ENCODE assay signal across 20 cellular contexts in the genomic region with DNA sequence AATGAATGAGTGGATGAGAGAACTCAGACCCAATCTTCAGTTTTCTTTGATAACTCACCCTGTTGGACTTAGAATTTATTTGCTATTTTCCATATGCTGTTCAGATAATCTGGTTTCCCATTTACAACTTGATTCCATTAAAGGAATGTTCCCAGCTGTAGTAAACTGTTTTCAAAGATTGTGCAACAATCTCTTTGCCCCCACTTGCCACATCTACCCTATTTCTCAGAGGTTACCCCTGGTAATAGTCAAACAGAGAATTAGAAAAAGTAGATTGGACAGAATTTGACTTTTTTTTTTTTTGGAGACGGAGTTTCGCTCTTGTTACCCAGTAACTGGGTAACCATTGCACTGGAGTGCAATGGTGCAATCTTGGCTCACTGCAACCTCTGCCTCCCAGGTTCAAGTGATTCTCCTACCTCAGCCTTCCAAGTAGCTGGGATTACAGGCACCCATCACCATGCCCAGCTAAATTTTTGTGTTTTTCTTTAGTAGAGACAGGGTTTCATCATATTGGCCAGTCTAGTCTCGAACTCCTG.
DNase-seq lines count a peak whose midpoint lies in the region; ATAC-seq, FAIRE-seq and TF ChIP-seq lines count a peak whose summit lies in the region.
"Had no signal": no experiment of that assay in that cellular context is flagged by ENCODE, and none has a peak within 500 bp of the region (broad histone marks: within the 10 kb centered on the region; RNA-seq: fewer than 3 reads in every experiment).

No MANE protein-coding gene starts in this region.

- no peak for DNase-seq in IMR-90
- no peak for DNase-seq in SK-N-MC (ENCODE audit: low read depth, low spot score)
- no peak for DNase-seq in H1 (ENCODE audit: low read depth in 1 of 2, low spot score in 2 of 2)
- DNase-seq in HepG2 (ENCODE audit: low spot score): no peak
- DNase-seq in DMS 273 treated with DMSO at 0.1 percent for 48 hours (lab: John Stamatoyannopoulos, UW): no peak
- no peak for DNase-seq in activated T-helper 1 cell treated with anti-CD3 and anti-CD28 coated beads, Interleukin-12 subunit alpha, Interleukin-12 subunit beta, Interleukin-2, Interleukin-4 antibody, amounts not matched to agents 30 ng/mL and 10 ng/mL and 1 ng/mL, durations not matched to agents 14 hours and 24 hours and 36 hours (ENCODE audit: low spot score)
- no peak for DNase-seq in esophagus squamous epithelium (lab: John Stamatoyannopoulos, UW)
- DNase-seq in RKO (ENCODE audit: low spot score): no peak
- DNase-seq: ACHN; BE2C; C1 segment of cervical spinal cord; Caco-2; CD4-positive, CD25-positive, alpha-beta regulatory T cell; DMS79 treated with DMSO at 0.1 percent for 48 hours; GF-D8; GOT3; H9; KG1 had no signal

- in situ Hi-C loops in IMR-90 (cut with MboI; ENCODE audit: low sequenced_read_pairs) (no loop called here), HepG2 (cut with HindIII; ENCODE audit: extremely low pct_ligation_motif_present, low pct_unique_long_range_greater_than_20kb) (no loop called here)

- no peak overlapping the region for H2BK15ac ChIP-seq in IMR-90 (ENCODE audit: low read depth, low read length)
- no peak overlapping the region for H2BK15ac ChIP-seq in H1 (ENCODE audit: low read length)

- H3K9me3 Mint-ChIP-seq in activated T-helper 1 cell treated with anti-CD3 and anti-CD28 coated beads, Interleukin-12 subunit alpha, Interleukin-12 subunit beta, Interleukin-2, Interleukin-4 antibody, amounts not matched to agents 30 ng/mL and 10 ng/mL and 1 ng/mL, durations not matched to agents 14 hours and 24 hours and 36 hours: no peaks in the 10 kb centered on the region
- H3K9me3 Mint-ChIP-seq: H9 had no signal

- no peaks in the 10 kb centered on the region for H3K9me1 ChIP-seq in IMR-90 (ENCODE audit: insufficient read depth, low read length)

- TF ChIP-seq CTCF in IMR-90 (conservative IDR thresholded peaks at IDR 0.05; ENCODE audit: low read depth, low read length) (no peak), H1 (IDR thresholded peaks at IDR 0.05; ENCODE audit: control extremely low read depth in 1 of 3, insufficient read depth in 1 of 3, low read depth in 1 of 3, low read length in 3 of 3) (no peak), HepG2 (CRISPR knock-in tag; IDR thresholded peaks at IDR 0.05) (no peak), esophagus squamous epithelium (IDR thresholded peaks at IDR 0.05) (no peak)

- H3K4me1 Mint-ChIP-seq in activated T-helper 1 cell treated with anti-CD3 and anti-CD28 coated beads, Interleukin-12 subunit alpha, Interleukin-12 subunit beta, Interleukin-2, Interleukin-4 antibody, amounts not matched to agents 30 ng/mL and 10 ng/mL and 1 ng/mL, durations not matched to agents 14 hours and 24 hours and 36 hours (ENCODE audit: low read depth): no peaks in the 10 kb centered on the region
- H3K4me1 Mint-ChIP-seq: CD4-positive, CD25-positive, alpha-beta regulatory T cell; IgD-negative memory B cell had no signal

- H2BK5ac ChIP-seq in IMR-90 (ENCODE audit: low read depth, low read length, poor library complexity, severe bottlenecking) (no peak overlapping the region), H1 (ENCODE audit: low read depth, low read length) (no peak overlapping the region)

- H3K79me2 ChIP-seq in H1 (ENCODE audit: control insufficient read depth in 1 of 2, insufficient read depth in 2 of 2, low read length in 2 of 2) (no peaks in the 10 kb centered on the region), HepG2 (ENCODE audit: insufficient read depth, low read length) (no peaks in the 10 kb centered on the region)

- no peaks in the 10 kb centered on the region for H4K20me1 ChIP-seq in IMR-90 (ENCODE audit: insufficient read depth, low read length)
- H4K20me1 ChIP-seq in H1 (replicated peaks in 1 of 2; ENCODE audit: control insufficient read depth in 1 of 2, insufficient read depth in 2 of 2, low read length in 2 of 2): no peaks in the 10 kb centered on the region
- H4K20me1 ChIP-seq in HepG2 (ENCODE audit: insufficient read depth, low read length): no peaks in the 10 kb centered on the region

- H2BK20ac ChIP-seq in IMR-90 (ENCODE audit: low read depth, low read length) (no peak overlapping the region), H1 (ENCODE audit: low read length) (no peak overlapping the region)

- no peak overlapping the region for H3K4me3 Mint-ChIP-seq in activated T-helper 1 cell treated with anti-CD3 and anti-CD28 coated beads, Interleukin-12 subunit alpha, Interleukin-12 subunit beta, Interleukin-2, Interleukin-4 antibody, amounts not matched to agents 30 ng/mL and 10 ng/mL and 1 ng/mL, durations not matched to agents 14 hours and 24 hours and 36 hours
- H3K4me3 Mint-ChIP-seq: CD4-positive, CD25-positive, alpha-beta regulatory T cell; H9; IgD-negative memory B cell had no signal

- H3K27me3 ChIP-seq in IMR-90 (ENCODE audit: control insufficient read depth, insufficient read depth, low read length): peaks cover 15% of the 10 kb centered on the region
- no peaks in the 10 kb centered on the region for H3K27me3 ChIP-seq in H1 (replicated peaks in 1 of 4; ENCODE audit: control insufficient read depth in 3 of 4, extremely low read depth in 1 of 4, insufficient read depth in 3 of 4, low read length in 3 of 4)
- no peaks in the 10 kb centered on the region for H3K27me3 ChIP-seq in HepG2 (ENCODE audit: control insufficient read depth in 1 of 2, insufficient read depth in 2 of 2, low read length in 2 of 2)
- H3K27me3 ChIP-seq in esophagus squamous epithelium: peaks cover 0 to 11% (median 0%) of the 10 kb centered on the region in 4 donors
- H3K27me3 ChIP-seq: BE2C had no signal

- H4K8ac ChIP-seq in IMR-90 (ENCODE audit: low read depth in 2 of 2, low read length in 2 of 2) (no peak overlapping the region), H1 (ENCODE audit: extremely low read depth, insufficient read depth, low read length) (no peak overlapping the region)

- H3K4ac ChIP-seq in IMR-90 (ENCODE audit: low read depth, low read length) (no peak overlapping the region), H1 (replicated peaks; ENCODE audit: insufficient read length, low read depth, low read length) (no peak overlapping the region)

- H2AK5ac ChIP-seq in IMR-90 (ENCODE audit: low read depth, low read length): no peak overlapping the region
- no peak overlapping the region for H2AK5ac ChIP-seq in H1 (ENCODE audit: low read depth, low read length)

- no peak overlapping the region for H4K91ac ChIP-seq in IMR-90 (ENCODE audit: insufficient read depth, low read depth, low read length)
- H4K91ac ChIP-seq in H1 (replicated peaks; ENCODE audit: insufficient read length, low read length): no peak overlapping the region

- H3K23ac ChIP-seq in IMR-90 (ENCODE audit: low read depth, low read length) (no peak overlapping the region), H1 (ENCODE audit: insufficient read length) (no peak overlapping the region)

- H3K4me2 ChIP-seq in IMR-90 (ENCODE audit: low read depth, low read length) (no peak overlapping the region), H1 (ENCODE audit: insufficient read depth in 1 of 2, low read depth in 2 of 2, low read length in 2 of 2) (no peak overlapping the region), HepG2 (ENCODE audit: low read depth, low read length) (no peak overlapping the region)

- H3K9me3 ChIP-seq in IMR-90 (ENCODE audit: control insufficient read depth, insufficient read depth, low read length) (no peaks in the 10 kb centered on the region), SK-N-MC (ENCODE audit: low read depth, low read length) (no peaks in the 10 kb centered on the region), H1 (ENCODE audit: insufficient read depth in 2 of 2, low read depth in 1 of 2, low read length in 1 of 2) (no peaks in the 10 kb centered on the region), HepG2 (ENCODE audit: low read length) (no peaks in the 10 kb centered on the region), esophagus squamous epithelium (no peaks in the 10 kb centered on the region)
- H3K9me3 ChIP-seq: BE2C, Caco-2 had no signal

- H2AFZ ChIP-seq in IMR-90 (replicated peaks; ENCODE audit: low read length, poor library complexity) (no peak overlapping the region), H1 (ENCODE audit: low read length) (no peak overlapping the region), HepG2 (ENCODE audit: low read length) (no peak overlapping the region)

- TF ChIP-seq POLR2A in IMR-90 (IDR thresholded peaks at IDR 0.05; ENCODE audit: low read depth, low read length): no peak
- no peak for TF ChIP-seq POLR2A in H1 (IDR thresholded peaks at IDR 0.05; ENCODE audit: control extremely low read depth in 1 of 2, low read depth in 2 of 2, low read length in 2 of 2)
- TF ChIP-seq POLR2A in HepG2 (IDR thresholded peaks at IDR 0.05; ENCODE audit: insufficient read depth in 1 of 2, low read depth in 2 of 2, low read length in 2 of 2): no peak
- no peak for TF ChIP-seq POLR2A in esophagus squamous epithelium (IDR thresholded peaks at IDR 0.05)

- no peak overlapping the region for H3K56ac ChIP-seq in IMR-90 (ENCODE audit: extremely low read depth, insufficient read depth, low read length)
- no peak overlapping the region for H3K56ac ChIP-seq in H1 (replicated peaks; ENCODE audit: insufficient read length, low read depth, low read length)

- no CpG with 5 or more reads among the region's 3 CpGs for WGBS in IMR-90 (ENCODE audit: extremely low coverage in 2 of 2, insufficient read length in 1 of 2), 2 experiments
- WGBS in H1 (ENCODE audit: extremely low coverage in 1 of 2, insufficient coverage in 1 of 2, insufficient read length in 1 of 2, insufficient replicate concordance in 2 of 2, low coverage in 1 of 2, low lambda C conversion rate in 2 of 2, missing lambda C conversion rate in 1 of 2), 2 experiments: 89% methylated on average over 3 of the region's 3 CpGs; no CpG with 5 or more reads in 1 of the 2 experiments
- WGBS in HepG2 (ENCODE audit: low lambda C conversion rate): 13% methylated on average over 3 of the region's 3 CpGs
- WGBS in esophagus squamous epithelium, 2 donors: 86 to 88% methylated on average over 3 of the region's 3 CpGs

- dilution Hi-C loops in IMR-90 (cut with HindIII; ENCODE audit: low sequenced_read_pairs, unreplicated experiment): no loop called here

- CTCF ChIA-PET in IMR-90 (lab: Yijun Ruan, JAX) (interaction anchor here (0.6 kb wide), 1 partner anchor 281 kb away, joined by 4 read pairs; no protein-coding TSS in a partner anchor), H1 (lab: Charles Lee; ENCODE audit: partially characterized antibody) (no interaction called here), HepG2 (lab: Yijun Ruan, JAX; ENCODE audit: low intra/inter-chr PET ratio, low total read pairs) (no interaction called here)

- peaks cover 18% of the 10 kb centered on the region for H3K27me3 Mint-ChIP-seq in activated T-helper 1 cell treated with anti-CD3 and anti-CD28 coated beads, Interleukin-12 subunit alpha, Interleukin-12 subunit beta, Interleukin-2, Interleukin-4 antibody, amounts not matched to agents 30 ng/mL and 10 ng/mL and 1 ng/mL, durations not matched to agents 14 hours and 24 hours and 36 hours (ENCODE audit: insufficient read depth)

- H3K14ac ChIP-seq in IMR-90 (replicated peaks; ENCODE audit: low read depth, low read length) (no peak overlapping the region), H1 (ENCODE audit: insufficient read length) (no peak overlapping the region)

- H3K36me3 ChIP-seq in IMR-90 (ENCODE audit: control insufficient read depth, insufficient read depth, low read length) (no peaks in the 10 kb centered on the region), SK-N-MC (ENCODE audit: insufficient read depth, low read length) (no peaks in the 10 kb centered on the region), H1 (ENCODE audit: control insufficient read depth in 2 of 4, insufficient read depth in 4 of 4, low read length in 3 of 4) (no peaks in the 10 kb centered on the region), HepG2 (replicated peaks in 1 of 2; ENCODE audit: control insufficient read depth in 1 of 2, insufficient read depth in 2 of 2, low read length in 2 of 2) (no peaks in the 10 kb centered on the region), esophagus squamous epithelium (no peaks in the 10 kb centered on the region)
- H3K36me3 ChIP-seq: BE2C had no signal

- H2BK12ac ChIP-seq in H1 (ENCODE audit: low read depth, low read length): no peak overlapping the region

- FAIRE-seq in H1 (lab: Jason Lieb, UNC) (no peak), HepG2 (lab: Jason Lieb, UNC) (no peak)

- intact Hi-C loops in IMR-90 (cut with micrococcal nuclease): no loop called here
- intact Hi-C loops in HepG2 (cut with micrococcal nuclease; ENCODE audit: unreplicated experiment): no loop called here
- intact Hi-C loops in activated T-helper 1 cell treated with anti-CD3 and anti-CD28 coated beads, Interleukin-12 subunit alpha, Interleukin-12 subunit beta, Interleukin-2, Interleukin-4 antibody, amounts not matched to agents 30 ng/mL and 10 ng/mL and 1 ng/mL, durations not matched to agents 14 hours and 24 hours and 36 hours (cut with micrococcal nuclease): no loop called here
- intact Hi-C loops in esophagus squamous epithelium (cut with DNase I): no loop called here

- no peak overlapping the region for H3K4me3 ChIP-seq in IMR-90 (ENCODE audit: insufficient read depth, low read depth, low read length)
- H3K4me3 ChIP-seq in SK-N-MC: peak overlapping the region; percentile 39
- H3K4me3 ChIP-seq in H1 (ENCODE audit: extremely low read depth in 1 of 4, insufficient read depth in 2 of 4, low read depth in 3 of 4, low read length in 4 of 4): no peak overlapping the region
- no peak overlapping the region for H3K4me3 ChIP-seq in HepG2 (replicated peaks in 1 of 3; ENCODE audit: insufficient read depth in 1 of 3, low read depth in 2 of 3, low read length in 3 of 3)
- no peak overlapping the region for H3K4me3 ChIP-seq in esophagus squamous epithelium

- ATAC-seq in IMR-90 (ENCODE audit: low read depth) (no peak), HepG2 (no peak)

- no peak overlapping the region for H2BK120ac ChIP-seq in IMR-90 (ENCODE audit: low read depth, low read length)
- H2BK120ac ChIP-seq in H1 (replicated peaks; ENCODE audit: low read depth, low read length): no peak overlapping the region

- H3K27ac Mint-ChIP-seq in activated T-helper 1 cell treated with anti-CD3 and anti-CD28 coated beads, Interleukin-12 subunit alpha, Interleukin-12 subunit beta, Interleukin-2, Interleukin-4 antibody, amounts not matched to agents 30 ng/mL and 10 ng/mL and 1 ng/mL, durations not matched to agents 14 hours and 24 hours and 36 hours: no peak overlapping the region
- H3K27ac Mint-ChIP-seq: CD4-positive, CD25-positive, alpha-beta regulatory T cell; H9; IgD-negative memory B cell had no signal

- H3K9ac ChIP-seq in IMR-90 (ENCODE audit: low read depth, low read length) (no peak overlapping the region), SK-N-MC (ENCODE audit: insufficient read length) (no peak overlapping the region), H1 (replicated peaks in 1 of 4; ENCODE audit: extremely low read depth in 1 of 4, low read depth in 3 of 4, low read length in 3 of 4) (no peak overlapping the region), HepG2 (ENCODE audit: insufficient read depth, low read depth, low read length) (no peak overlapping the region)

- H3K4me1 ChIP-seq in IMR-90 (ENCODE audit: control insufficient read depth, insufficient read depth, low read length): no peaks in the 10 kb centered on the region
- no peaks in the 10 kb centered on the region for H3K4me1 ChIP-seq in H1 (replicated peaks in 1 of 4; ENCODE audit: control insufficient read depth in 3 of 4, insufficient read depth in 4 of 4, low read length in 3 of 4)
- H3K4me1 ChIP-seq in HepG2 (ENCODE audit: insufficient read depth, low read length): no peaks in the 10 kb centered on the region
- no peaks in the 10 kb centered on the region for H3K4me1 ChIP-seq in esophagus squamous epithelium
- H3K4me1 ChIP-seq: BE2C, Caco-2 had no signal

- POLR2A ChIA-PET in IMR-90 (lab: Charles Lee; ENCODE audit: unreplicated experiment) (no interaction called here), H1 (lab: Charles Lee; ENCODE audit: partially characterized antibody) (no interaction called here), HepG2 (lab: Yijun Ruan, JAX) (no interaction called here)

- H3K18ac ChIP-seq in IMR-90 (ENCODE audit: low read depth, low read length): no peak overlapping the region
- H3K18ac ChIP-seq in H1 (ENCODE audit: extremely low read depth, low read length): no peak overlapping the region

- BruUV-seq in IMR-90 (replicated peaks; lab: Mats Ljungman, UMichigan) (no TSS peak), HepG2 (replicated peaks; lab: Mats Ljungman, UMichigan) (no TSS peak)

- no peaks in the 10 kb centered on the region for H3K23me2 ChIP-seq in H1 (ENCODE audit: low read depth, low read length)

- no peak overlapping the region for H2AK9ac ChIP-seq in IMR-90 (replicated peaks; ENCODE audit: low read depth, low read length, poor library complexity)

- H4K5ac ChIP-seq in IMR-90 (ENCODE audit: low read depth, low read length) (no peak overlapping the region), H1 (ENCODE audit: insufficient read length, low read depth, low read length) (no peak overlapping the region)

- TF ChIP-seq EP300 in H1 (IDR thresholded peaks at IDR 0.05; ENCODE audit: borderline replicate concordance in 1 of 2, low read depth in 2 of 2, low read length in 2 of 2) (no peak), HepG2 (IDR thresholded peaks at IDR 0.05; ENCODE audit: low read depth in 2 of 2, low read length in 2 of 2) (no peak), HepG2 (CRISPR knock-in tag; IDR thresholded peaks at IDR 0.05; ENCODE audit: borderline replicate concordance) (no peak)

- H3K27ac ChIP-seq in IMR-90 (ENCODE audit: insufficient read depth, low read length) (no peak overlapping the region), SK-N-MC (peak overlapping the region; percentile 75), H1 (ENCODE audit: low read depth, low read length) (no peak overlapping the region), HepG2 (ENCODE audit: extremely low read length, insufficient read depth, low read length) (no peak overlapping the region), esophagus squamous epithelium (no peak overlapping the region)
- H3K27ac ChIP-seq: HL-60 had no signal

- TF ChIP-seq RAD21 in IMR-90 (IDR thresholded peaks at IDR 0.05; ENCODE audit: low read length) (no peak), H1 (IDR thresholded peaks at IDR 0.05 in 1 of 2, conservative IDR thresholded peaks at IDR 0.05 in 1 of 2; ENCODE audit: low read depth in 2 of 2, low read length in 2 of 2) (no peak), HepG2 (CRISPR knock-in tag; IDR thresholded peaks at IDR 0.05) (no peak)

- no peaks in the 10 kb centered on the region for H3K79me1 ChIP-seq in IMR-90 (ENCODE audit: low read depth in 1 of 2, low read length in 2 of 2)
- no peaks in the 10 kb centered on the region for H3K79me1 ChIP-seq in H1 (ENCODE audit: low read depth, low read length)

- no peaks in the 10 kb centered on the region for H3K36me3 Mint-ChIP-seq in activated T-helper 1 cell treated with anti-CD3 and anti-CD28 coated beads, Interleukin-12 subunit alpha, Interleukin-12 subunit beta, Interleukin-2, Interleukin-4 antibody, amounts not matched to agents 30 ng/mL and 10 ng/mL and 1 ng/mL, durations not matched to agents 14 hours and 24 hours and 36 hours (ENCODE audit: low read depth)
- H3K36me3 Mint-ChIP-seq: CD4-positive, CD25-positive, alpha-beta regulatory T cell had no signal
